ENCODE assay signal across 11 cellular contexts in genomic region chr10:127148066-127148932, GRCh38. TPM values are rescaled to one million over a fixed set of nuclear protein-coding genes. Genes with fewer than 3 reads are reported as not detected.
DNase-seq lines count a peak whose midpoint lies in the region; ATAC-seq, FAIRE-seq and TF ChIP-seq lines count a peak whose summit lies in the region.
"Had no signal": no experiment of that assay in that cellular context is flagged by ENCODE, and none has a peak within 500 bp of the region (broad histone marks: within the 10 kb centered on the region; RNA-seq: fewer than 3 reads in every experiment).

No MANE protein-coding gene starts in this region.

- H3K36me3 ChIP-seq in IMR-90 (ENCODE audit: control insufficient read depth, insufficient read depth, low read length) (peaks cover 3% of the 10 kb centered on the region; the same call in 1 of the 2 replicates), keratinocyte (ENCODE audit: control insufficient read depth in 2 of 2, extremely low read depth in 1 of 2, insufficient read depth in 2 of 2, low read length in 2 of 2) (peaks cover 0 to 1% of the 10 kb centered on the region in 2 experiments), left ventricle myocardium inferior (no peaks in the 10 kb centered on the region), upper lobe of right lung (no peaks in the 10 kb centered on the region)

- H4K91ac ChIP-seq in IMR-90 (ENCODE audit: insufficient read depth, low read depth, low read length) = peak overlapping the region; percentile 82

- H3K4me1 ChIP-seq in IMR-90 (ENCODE audit: control insufficient read depth, insufficient read depth, low read length) = peaks cover 33% of the 10 kb centered on the region
- peaks cover 48% of the 10 kb centered on the region for H3K4me1 ChIP-seq in keratinocyte (ENCODE audit: control insufficient read depth, extremely low read depth, insufficient read depth, low read length)
- H3K4me1 ChIP-seq in left ventricle myocardium inferior = peaks cover 10% of the 10 kb centered on the region
- H3K4me1 ChIP-seq in upper lobe of right lung = peaks cover 3% of the 10 kb centered on the region

- TF ChIP-seq CTCF in IMR-90 (conservative IDR thresholded peaks at IDR 0.05; ENCODE audit: low read depth, low read length) (no peak), keratinocyte (optimal IDR thresholded peaks at IDR 0.05 in 1 of 3, IDR thresholded peaks at IDR 0.05 in 1 of 3, conservative IDR thresholded peaks at IDR 0.05 in 1 of 3; ENCODE audit: extremely low read depth in 1 of 3, insufficient read depth in 2 of 3, low read length in 3 of 3) (no peak), left ventricle myocardium inferior (IDR thresholded peaks at IDR 0.05; ENCODE audit: borderline replicate concordance) (no peak), upper lobe of right lung (IDR thresholded peaks at IDR 0.05) (no peak)

- peak overlapping the region; percentile 80 for H3K14ac ChIP-seq in IMR-90 (replicated peaks; ENCODE audit: low read depth, low read length)

- H3K79me1 ChIP-seq in IMR-90 (ENCODE audit: low read depth in 1 of 2, low read length in 2 of 2) = peaks cover 6 to 60% of the 10 kb centered on the region in 2 experiments; a peak in 3 of 4 replicates

- DNase-seq in AG08396 (ENCODE audit: low spot score) (peak; percentile 41), IMR-90 (peak; percentile 91), amniotic epithelial cell (ENCODE audit: low read depth) (peak; percentile 78), keratinocyte (ENCODE audit: low read depth, low spot score) (peak; percentile 45), left ventricle myocardium inferior (no peak), NCI-H2107 treated with DMSO at 0.1 percent for 48 hours (lab: John Stamatoyannopoulos, UW; ENCODE audit: unreplicated experiment) (no peak), upper lobe of right lung (no peak)
- no peak for DNase-seq in NK-92 treated with Interleukin-12 subunit alpha and Interleukin-12 subunit beta, amount 100 ng/mL, for 24 hours (lab: John Stamatoyannopoulos, UW)
- DNase-seq: activated gamma-delta T cell treated with Interleukin-2 at 50 U/mL for 16 hours, NCI-H1694 treated with DMSO at 0.1 percent for 48 hours had no signal

- H2BK120ac ChIP-seq in IMR-90 (ENCODE audit: low read depth, low read length) = peak overlapping the region; percentile 93

- peak overlapping the region; percentile 33 to 86; a peak in 3 of 4 replicates for H4K8ac ChIP-seq in IMR-90 (ENCODE audit: low read depth in 2 of 2, low read length in 2 of 2)

- TF ChIP-seq RAD21 in IMR-90 (IDR thresholded peaks at IDR 0.05; ENCODE audit: low read length) = no peak

- BruUV-seq in IMR-90 (replicated peaks; lab: Mats Ljungman, UMichigan) = no TSS peak

- H3K27me3 ChIP-seq in IMR-90 (ENCODE audit: control insufficient read depth, insufficient read depth, low read length) (no peaks in the 10 kb centered on the region), keratinocyte (ENCODE audit: control insufficient read depth, extremely low read depth, insufficient read depth, low read length) (no peaks in the 10 kb centered on the region), left ventricle myocardium inferior (ENCODE audit: low read depth) (no peaks in the 10 kb centered on the region), upper lobe of right lung (no peaks in the 10 kb centered on the region)

- peak; percentile 21 for ATAC-seq in IMR-90 (ENCODE audit: low read depth)
- ATAC-seq in upper lobe of right lung = no peak

- no peaks in the 10 kb centered on the region for H3K79me2 ChIP-seq in keratinocyte (ENCODE audit: control insufficient read depth, insufficient read depth, low read length)

- H3K9me3 ChIP-seq in IMR-90 (ENCODE audit: control insufficient read depth, insufficient read depth, low read length) (no peaks in the 10 kb centered on the region), keratinocyte (ENCODE audit: control insufficient read depth, low read depth, low read length) (no peaks in the 10 kb centered on the region), left ventricle myocardium inferior (replicated peaks) (no peaks in the 10 kb centered on the region), upper lobe of right lung (no peaks in the 10 kb centered on the region)

- TF ChIP-seq POLR2A in IMR-90 (IDR thresholded peaks at IDR 0.05; ENCODE audit: low read depth, low read length) = no peak

- in situ Hi-C loops in IMR-90 (cut with MboI; ENCODE audit: low sequenced_read_pairs) = no loop called here

- H3K9ac ChIP-seq in IMR-90 (ENCODE audit: low read depth, low read length) (peak overlapping the region; percentile 28; the same call in 1 of the 2 replicates), keratinocyte (ENCODE audit: control insufficient read depth, extremely low read depth, insufficient read depth, low read length) (no peak overlapping the region)

- H3K4me2 ChIP-seq in IMR-90 (ENCODE audit: low read depth, low read length) (peak overlapping the region; percentile 76), keratinocyte (ENCODE audit: control insufficient read depth, extremely low read depth, insufficient read depth, low read depth, low read length) (peak overlapping the region; percentile 60)

- peak overlapping the region; percentile 91 for H3K23ac ChIP-seq in IMR-90 (ENCODE audit: low read depth, low read length)

- peaks cover 7% of the 10 kb centered on the region for H4K20me1 ChIP-seq in IMR-90 (ENCODE audit: insufficient read depth, low read length)
- H4K20me1 ChIP-seq in keratinocyte (ENCODE audit: control insufficient read depth, extremely low read depth, insufficient read depth, low read length) = no peaks in the 10 kb centered on the region

- H2AK5ac ChIP-seq in IMR-90 (ENCODE audit: low read depth, low read length) = peak overlapping the region; percentile 97

- H2AK9ac ChIP-seq in IMR-90 (replicated peaks; ENCODE audit: low read depth, low read length, poor library complexity) = peak overlapping the region; percentile 42

- H2BK5ac ChIP-seq in IMR-90 (ENCODE audit: low read depth, low read length, poor library complexity, severe bottlenecking) = peak overlapping the region; percentile 95

- H3K9me1 ChIP-seq in IMR-90 (ENCODE audit: insufficient read depth, low read length) (peaks cover 38% of the 10 kb centered on the region), keratinocyte (ENCODE audit: control insufficient read depth, extremely low read depth, insufficient read depth, low read length) (peaks cover 3% of the 10 kb centered on the region)

- H3K18ac ChIP-seq in IMR-90 (ENCODE audit: low read depth, low read length) = peak overlapping the region; percentile 86

- peak overlapping the region; percentile 73 for H3K56ac ChIP-seq in IMR-90 (ENCODE audit: extremely low read depth, insufficient read depth, low read length)

- POLR2A ChIA-PET in IMR-90 (lab: Charles Lee; ENCODE audit: unreplicated experiment) = no interaction called here

- no CpG with 5 or more reads among the region's 15 CpGs for WGBS in IMR-90 (ENCODE audit: extremely low coverage in 2 of 2, insufficient read length in 1 of 2), 2 experiments

- CTCF ChIA-PET in IMR-90 (lab: Yijun Ruan, JAX) = no interaction called here

- H3K27ac ChIP-seq in IMR-90 (ENCODE audit: insufficient read depth, low read length) (peak overlapping the region; percentile 89), keratinocyte (ENCODE audit: control insufficient read depth, insufficient read depth, low read length) (peak overlapping the region; percentile 74), left ventricle myocardium inferior (replicated peaks) (no peak overlapping the region), upper lobe of right lung (no peak overlapping the region)

- H3K4me3 ChIP-seq in IMR-90 (ENCODE audit: insufficient read depth, low read depth, low read length) = peak overlapping the region; percentile 14; the same call in 1 of the 2 replicates
- H3K4me3 ChIP-seq in keratinocyte (ENCODE audit: control insufficient read depth in 2 of 3, extremely low read depth in 1 of 3, insufficient read depth in 2 of 3, low read depth in 1 of 3, low read length in 3 of 3) = peak overlapping the region in 1 of 3 experiments; percentile 4
- H3K4me3 ChIP-seq in left ventricle myocardium inferior = no peak overlapping the region
- no peak overlapping the region for H3K4me3 ChIP-seq in upper lobe of right lung

- intact Hi-C loops in IMR-90 (cut with micrococcal nuclease) = loop anchor here (5.0 kb wide), 1 partner anchor 241 kb away; the partner anchor contains the start of gene DOCK1
- intact Hi-C loops in left ventricle myocardium inferior (cut with micrococcal nuclease) = no loop called here
- intact Hi-C loops in upper lobe of right lung (cut with DNase I) = no loop called here

- peak overlapping the region; percentile 93 for H2BK20ac ChIP-seq in IMR-90 (ENCODE audit: low read depth, low read length)

- dilution Hi-C loops in IMR-90 (cut with HindIII; ENCODE audit: low sequenced_read_pairs, unreplicated experiment) (no loop called here), keratinocyte (cut with MboI; ENCODE audit: extremely low pct_ligation_motif_present, low sequenced_read_pairs) (no loop called here)

- H4K5ac ChIP-seq in IMR-90 (ENCODE audit: low read depth, low read length) = peak overlapping the region; percentile 90

- peak overlapping the region; percentile 94 for H3K4ac ChIP-seq in IMR-90 (ENCODE audit: low read depth, low read length)

- H2AFZ ChIP-seq in IMR-90 (replicated peaks; ENCODE audit: low read length, poor library complexity) = peak overlapping the region; percentile 77
- H2AFZ ChIP-seq in keratinocyte (ENCODE audit: control insufficient read depth, low read length) = no peak overlapping the region

- H2BK15ac ChIP-seq in IMR-90 (ENCODE audit: low read depth, low read length) = peak overlapping the region; percentile 56; the same call in 1 of the 3 replicates

- FAIRE-seq in keratinocyte (lab: Jason Lieb, UNC) = peak; percentile 76

TF ChIP-seq in IMR-90, 13 proteins besides CTCF, POLR2A, EP300 and RAD21 (continues in another document):
- TF ChIP-seq RCOR1 (IDR thresholded peaks at IDR 0.05; ENCODE audit: insufficient replicate concordance, low read length) (no peak), BHLHE40 (IDR thresholded peaks at IDR 0.05; ENCODE audit: low read depth, low read length) (no peak), SMC3 (IDR thresholded peaks at IDR 0.05; ENCODE audit: low read depth, low read length) (no peak), CHD1 (IDR thresholded peaks at IDR 0.05; ENCODE audit: low read depth, low read length) (no peak)

RNA-seq across cellular contexts. Expression of gene INSYN2A, which starts 48.1 kb away (rescaled TPM):
- under 0.01 and 0.18 TPM in 2 replicates for total RNA-seq in IMR-90 (2012; rRNA removed)
- polyA plus RNA-seq in IMR-90 (2012; rRNA removed) = 0.10 and 0.11 TPM in 2 replicates
- 0.09 and 0.12 TPM in 2 replicates for polyA plus RNA-seq in IMR-90 (2012; cell fraction: cytosol; rRNA removed)
- 0.05 and 0.09 TPM in 2 replicates for polyA plus RNA-seq in IMR-90 (2012; cell fraction: nucleus; rRNA removed; ENCODE audit: low replicate concordance)
- polyA plus RNA-seq in keratinocyte = 0.01 TPM in 1 of 3 replicates, not detected in the others
- not detected for polyA plus RNA-seq in keratinocyte (2011; ENCODE audit: low read depth)
- polyA plus RNA-seq in keratinocyte (2011; cell fraction: cytosol; rRNA removed) = not detected in 2 replicates
- 0.04 TPM in 1 of 2 replicates, not detected in the other for polyA plus RNA-seq in keratinocyte (2011; cell fraction: nucleus; rRNA removed)
- 0.23 TPM in 1 of 2 replicates, not detected in the other for polyA plus RNA-seq in keratinocyte (2012; ENCODE audit: low replicate concordance)
- polyA minus RNA-seq in keratinocyte = not detected in 3 replicates
- not detected for polyA minus RNA-seq in keratinocyte (2011; cell fraction: cytosol; rRNA and poly(A)+ RNA removed)
- polyA minus RNA-seq in keratinocyte (2011; cell fraction: nucleus; rRNA and poly(A)+ RNA removed) = not detected in 2 replicates
- total RNA-seq in left ventricle myocardium inferior = not detected
- total RNA-seq in upper lobe of right lung = 0.14 TPM
- total RNA-seq: T-helper 2 cell treated with Interferon-gamma antibody and Interleukin-4, amounts not matched to agents 100 ng/mL and 5 ng/mL, for 36 hours had no signal

Comparison
In these comparisons a context has a peak if more than half of its experiments do, and no peak if none do; other contexts are left out.
1. DNase-seq: peak in AG08396 (single experiment), IMR-90 (single experiment), amniotic epithelial cell (single experiment) and keratinocyte (single experiment); none in left ventricle myocardium inferior (single experiment), NCI-H2107 treated with DMSO at 0.1 percent for 48 hours (single experiment), NK-92 treated with Interleukin-12 subunit alpha and Interleukin-12 subunit beta, amount 100 ng/mL, for 24 hours (single experiment) and upper lobe of right lung (single experiment).
2. H3K27ac ChIP-seq: peak in IMR-90 (single experiment) and keratinocyte (single experiment); none in left ventricle myocardium inferior (single experiment) and upper lobe of right lung (single experiment).